In the genomic region with DNA sequence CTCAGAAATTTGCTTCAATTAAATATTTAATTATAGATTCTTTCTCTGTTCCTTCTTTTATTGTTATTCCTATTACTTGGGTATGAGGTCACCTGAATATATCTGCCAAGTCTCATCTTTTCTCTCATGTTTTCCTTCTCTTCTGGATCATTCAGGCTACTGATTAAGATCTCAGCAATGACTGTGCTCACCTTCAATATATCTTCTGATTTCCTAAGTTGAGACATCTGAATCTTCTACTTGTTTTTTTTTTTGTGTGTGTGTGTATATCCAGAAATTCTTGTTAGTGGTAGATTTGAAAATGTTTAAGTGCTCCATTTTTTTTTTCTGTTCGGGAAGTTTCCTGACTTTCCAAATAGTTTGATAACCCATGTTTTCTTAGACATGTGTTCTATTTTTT, we compare ENCODE assay signal across 25 cellular contexts.
"Had no signal": no experiment of that assay in that cellular context is flagged by ENCODE, and none has a peak within 500 bp of the region (broad histone marks: within the 10 kb centered on the region; RNA-seq: fewer than 3 reads in every experiment).

No MANE protein-coding gene starts in this region.

- H3K4me1 ChIP-seq: neural progenitor cell, parathyroid adenoma, psoas muscle, right lobe of liver, sigmoid colon, stomach, thyroid gland, upper lobe of left lung, vagina had no signal

- DNase-seq: occipital lobe; ovary; posterior cingulate gyrus; psoas muscle; right cardiac atrium; right lobe of liver; sigmoid colon; small intestine; stimulated activated CD4-positive, alpha-beta T cell treated with anti-CD3 and anti-CD28 coated beads, Interleukin-15, amount 100 ng/mL, for 24 hours; stimulated activated CD4-positive, alpha-beta T cell treated with anti-CD3 and anti-CD28 coated beads, Interleukin-2, amount 100 ng/mL, for 24 hours; stimulated activated CD4-positive, alpha-beta T cell treated with anti-CD3 and anti-CD28 coated beads, Interleukin-2, amount 100 ng/mL, for 48 hours; stimulated activated CD4-positive, alpha-beta T cell treated with anti-CD3 and anti-CD28 coated beads, Interleukin-4, amount 100 ng/mL, for 24 hours; stimulated activated naive B cell treated with anti-CD40 and anti-IgM and Interleukin-4, amounts not matched to agents 10 μg/mL and 1 μg/mL and 100 μg/mL, for 72 hours; stimulated activated naive CD4-positive, alpha-beta T cell treated with Interleukin-2 at 50 U/mL for 16 hours; stomach; thyroid gland; trophoblast cell; upper lobe of left lung had no signal

- H3K36me3 ChIP-seq: neural progenitor cell, ovary, right lobe of liver, sigmoid colon, stomach, thoracic aorta, thyroid gland, tibial nerve, upper lobe of left lung, vagina had no signal

- H3K27ac ChIP-seq: neural progenitor cell, ovary, parathyroid adenoma, psoas muscle, right lobe of liver, sigmoid colon, stomach, thoracic aorta, thyroid gland, tibial nerve, upper lobe of left lung, vagina had no signal

- FAIRE-seq: small intestine, urothelium cell line had no signal

- H3K9ac ChIP-seq: neural progenitor cell, parathyroid adenoma had no signal

- ATAC-seq: psoas muscle; right cardiac atrium; right lobe of liver; stimulated activated effector memory CD8-positive, alpha-beta T cell treated with anti-CD3 and anti-CD28 coated beads, Interleukin-12 subunit alpha, Interleukin-12 subunit beta, amount 100 ng/mL, for 72 hours; stimulated activated naive B cell treated with anti-CD40 and anti-IgM and Interleukin-4, amounts not matched to agents 10 μg/mL and 1 μg/mL and 100 μg/mL, for 72 hours had no signal

- H3K4me3 ChIP-seq: neural progenitor cell, ovary, psoas muscle, right lobe of liver, sigmoid colon, stomach, thoracic aorta, thyroid gland, tibial nerve, upper lobe of left lung, vagina had no signal

- H3K79me2 ChIP-seq: parathyroid adenoma had no signal

- H3K9me3 ChIP-seq: ovary, psoas muscle, right lobe of liver, sigmoid colon, stomach, thoracic aorta, thyroid gland, upper lobe of left lung, vagina had no signal

- H3K4me2 ChIP-seq: neural progenitor cell had no signal

- H2AFZ ChIP-seq: neural progenitor cell, parathyroid adenoma had no signal

- H3K27me3 ChIP-seq: neural progenitor cell, ovary, right lobe of liver, sigmoid colon, stomach, thyroid gland, tibial nerve, upper lobe of left lung, vagina had no signal
